10 cellular contexts compared by ENCODE assay signal in the genomic region with DNA sequence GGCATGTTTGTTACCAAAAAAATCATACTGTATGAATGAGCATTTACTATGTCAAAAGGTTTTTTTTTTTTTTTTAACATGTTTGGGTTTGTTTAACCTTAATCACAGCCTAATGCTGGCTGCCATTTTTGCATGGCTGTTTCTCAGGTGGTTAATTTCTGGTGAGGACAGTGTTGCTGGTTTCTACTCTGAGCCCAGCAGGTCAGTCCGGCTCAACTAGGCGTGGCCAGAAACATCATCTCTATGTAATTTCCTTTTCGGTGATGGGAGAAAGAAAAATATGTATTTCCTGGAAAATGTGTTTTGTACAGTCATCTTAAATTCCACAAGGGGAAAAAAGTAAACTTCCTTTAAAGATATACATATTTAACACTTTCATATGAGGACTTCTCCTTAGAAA. TPM values are rescaled to one million over a fixed set of nuclear protein-coding genes. Genes with fewer than 3 reads are reported as not detected.
DNase-seq lines count a peak whose midpoint lies in the region; TF ChIP-seq lines count a peak whose summit lies in the region.
"Had no signal": no experiment of that assay in that cellular context is flagged by ENCODE, and none has a peak within 500 bp of the region (broad histone marks: within the 10 kb centered on the region; RNA-seq: fewer than 3 reads in every experiment).

No MANE protein-coding gene starts in this region.

- H3K9me3 ChIP-seq in AG04450 (ENCODE audit: control insufficient read depth, insufficient read depth, low read length) (no peaks in the 10 kb centered on the region), HAP-1 (no peaks in the 10 kb centered on the region)
- H3K9me3 ChIP-seq: spleen had no signal

- no peaks in the 10 kb centered on the region for H3K36me3 ChIP-seq in HAP-1 (replicated peaks)
- H3K36me3 ChIP-seq: spleen had no signal

- no peaks in the 10 kb centered on the region for H3K27me3 ChIP-seq in AG04450 (ENCODE audit: control insufficient read depth, insufficient read depth, low read length)
- H3K27me3 ChIP-seq in HAP-1 (ENCODE audit: low read depth), result no peaks in the 10 kb centered on the region
- H3K27me3 ChIP-seq: spleen had no signal

- no peak for TF ChIP-seq CTCF in AG04450 (IDR thresholded peaks at IDR 0.05; ENCODE audit: low read depth, low read length)

- H3K4me3 ChIP-seq in AG04450 (ENCODE audit: low read depth, low read length) (no peak overlapping the region), HAP-1 (no peak overlapping the region)
- H3K4me3 ChIP-seq: spleen had no signal

- H3K27ac ChIP-seq in AG04450 (ENCODE audit: low read depth, low read length), result peak overlapping the region; percentile 87
- H3K27ac ChIP-seq: spleen had no signal

- POLR2A ChIA-PET in AG04450 (lab: Yijun Ruan, JAX), result interaction anchor here (0.7 to 1.1 kb wide), 2 partner anchors 39 to 170 kb away, joined by 3 read pairs; no protein-coding TSS in a partner anchor

- peaks cover 4% of the 10 kb centered on the region; the same call in 1 of the 2 replicates for H3K4me1 ChIP-seq in HAP-1
- H3K4me1 ChIP-seq: spleen had no signal

- peak; percentile 27 for DNase-seq in AG04450 (ENCODE audit: low read depth, low spot score)
- peak; percentile 85 for DNase-seq in HS-5 (ENCODE audit: low read depth)
- DNase-seq in astrocyte of the hippocampus (ENCODE audit: low read depth, low spot score), result peak; percentile 31
- peak; percentile 76 for DNase-seq in kidney tubule cell (ENCODE audit: low spot score)
- DNase-seq in HAP-1 (ENCODE audit: low spot score in 2 of 2), result no peak
- no peak for DNase-seq in hippocampal formation (lab: John Stamatoyannopoulos, UW)
- no peak for DNase-seq in cerebellar cortex (ENCODE audit: low spot score)
- no peak for DNase-seq in stimulated activated CD4-positive, alpha-beta T cell treated with anti-CD3 and anti-CD28 coated beads, Interleukin-2, amount 100 ng/mL, for 48 hours
- DNase-seq: NCI-H187, spleen had no signal

- in situ Hi-C loops in HAP-1 (cut with MboI; ENCODE audit: low sequenced_read_pairs), result no loop called here

- CTCF ChIA-PET in AG04450 (lab: Charles Lee), result interaction anchor here (0.7 kb wide), 1 partner anchor 29 kb away, joined by 3 read pairs; no protein-coding TSS in a partner anchor

RNA-seq across cellular contexts. Expression of a gene that starts 24.9 kb away (rescaled TPM):
- polyA plus RNA-seq in AG04450 (2011; rRNA removed), result 359 and 376 TPM in 2 replicates
- polyA minus RNA-seq in AG04450 (2011; rRNA and poly(A)+ RNA removed), result 352 and 361 TPM in 2 replicates

Comparison
In these comparisons a context has a peak if more than half of its experiments do, and no peak if none do; other contexts are left out.
1. DNase-seq: peak in AG04450 (single experiment), HS-5 (single experiment), astrocyte of the hippocampus (single experiment) and kidney tubule cell (single experiment); none in HAP-1 (0 of 2), hippocampal formation (0 of 2), cerebellar cortex (single experiment) and stimulated activated CD4-positive, alpha-beta T cell treated with anti-CD3 and anti-CD28 coated beads, Interleukin-2, amount 100 ng/mL, for 48 hours (0 of 2).